12 cellular contexts compared by ENCODE assay signal in the genomic region with DNA sequence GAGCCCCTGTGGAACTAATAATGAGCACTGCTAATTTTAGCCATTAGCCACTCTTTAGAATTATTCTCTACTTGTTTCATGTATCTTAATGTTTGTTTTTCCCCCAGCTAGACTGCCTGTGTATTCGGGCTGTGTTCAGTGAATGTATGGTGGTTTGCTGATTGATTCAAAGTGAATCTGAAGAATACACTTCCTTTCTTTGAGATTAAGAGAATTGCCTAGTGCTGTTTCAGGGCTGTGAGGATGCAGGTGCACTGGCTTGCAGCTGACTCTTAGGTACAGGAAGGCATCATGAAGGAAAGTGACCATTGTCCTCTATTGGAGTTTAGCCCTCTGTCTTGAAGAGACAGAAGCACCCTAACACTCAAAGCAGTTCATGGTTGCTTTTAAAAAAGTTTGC.
DNase-seq lines count a peak whose midpoint lies in the region; ATAC-seq and TF ChIP-seq lines count a peak whose summit lies in the region.
"Had no signal": no experiment of that assay in that cellular context is flagged by ENCODE, and none has a peak within 500 bp of the region (broad histone marks: within the 10 kb centered on the region; RNA-seq: fewer than 3 reads in every experiment).

No MANE protein-coding gene starts in this region.

- no peak overlapping the region for H3K4me3 Mint-ChIP-seq in activated CD4-positive, alpha-beta T cell treated with anti-CD3 and anti-CD28 coated beads for 36 hours
- H3K4me3 Mint-ChIP-seq in mesothelial cell of epicardium = no peak overlapping the region

- ATAC-seq in activated CD4-positive, alpha-beta T cell treated with anti-CD3 and anti-CD28 coated beads for 36 hours = peak; percentile 60
- ATAC-seq in GM21526 (IDR thresholded peaks at IDR 0.05; ENCODE audit: low FRiP score, unreplicated experiment) (peak; percentile 83), HG03135 (IDR thresholded peaks at IDR 0.05; ENCODE audit: unreplicated experiment) (peak; percentile 70)

- no peak for TF ChIP-seq CTCF in mesothelial cell of epicardium (IDR thresholded peaks at IDR 0.05; ENCODE audit: unreplicated experiment)

- H3K9me3 Mint-ChIP-seq in activated CD4-positive, alpha-beta T cell treated with anti-CD3 and anti-CD28 coated beads for 36 hours (ENCODE audit: low read depth) = no peaks in the 10 kb centered on the region
- no peaks in the 10 kb centered on the region for H3K9me3 Mint-ChIP-seq in mesothelial cell of epicardium

- CTCF ChIA-PET in activated CD4-positive, alpha-beta T cell treated with anti-CD3 and anti-CD28 coated beads for 36 hours (lab: Charles Lee) = no interaction called here

- H3K27ac Mint-ChIP-seq in activated CD4-positive, alpha-beta T cell treated with anti-CD3 and anti-CD28 coated beads for 36 hours = no peak overlapping the region
- H3K27ac Mint-ChIP-seq in mesothelial cell of epicardium = peak overlapping the region; percentile 36

- no peak for DNase-seq in activated CD4-positive, alpha-beta T cell treated with anti-CD3 and anti-CD28 coated beads for 36 hours
- DNase-seq in activated CD4-positive, alpha-beta T cell treated with anti-CD3 and anti-CD28 coated beads for 4 hours = no peak
- DNase-seq in mesothelial cell of epicardium (ENCODE audit: low spot score in 2 of 2, unreplicated experiment in 2 of 2) (no peak), GM03348 (ENCODE audit: low spot score) (no peak), medulla oblongata (ENCODE audit: extremely low spot score) (no peak), COR-L47 (lab: John Stamatoyannopoulos, UW) (no peak)
- DNase-seq: 8988T; central memory CD4-positive, alpha-beta T cell; GF-D8; retina had no signal

- peaks cover 5% of the 10 kb centered on the region for H3K36me3 Mint-ChIP-seq in activated CD4-positive, alpha-beta T cell treated with anti-CD3 and anti-CD28 coated beads for 36 hours (ENCODE audit: low read depth)
- peaks cover 4% of the 10 kb centered on the region for H3K36me3 Mint-ChIP-seq in mesothelial cell of epicardium

- H3K27me3 Mint-ChIP-seq in activated CD4-positive, alpha-beta T cell treated with anti-CD3 and anti-CD28 coated beads for 36 hours = no peaks in the 10 kb centered on the region
- H3K27me3 Mint-ChIP-seq in mesothelial cell of epicardium (ENCODE audit: low read depth) = no peaks in the 10 kb centered on the region

- intact Hi-C loops in activated CD4-positive, alpha-beta T cell treated with anti-CD3 and anti-CD28 coated beads for 36 hours (cut with DNase I, micrococcal nuclease) = no loop called here

- peaks cover 37% of the 10 kb centered on the region for H3K4me1 Mint-ChIP-seq in activated CD4-positive, alpha-beta T cell treated with anti-CD3 and anti-CD28 coated beads for 36 hours
- peaks cover 38% of the 10 kb centered on the region for H3K4me1 Mint-ChIP-seq in mesothelial cell of epicardium

- POLR2A ChIA-PET in activated CD4-positive, alpha-beta T cell treated with anti-CD3 and anti-CD28 coated beads for 36 hours (lab: Charles Lee) = no interaction called here
